21 cellular contexts compared by ENCODE assay signal in genomic region chr20:47246061-47246460, GRCh38.
DNase-seq lines count a peak whose midpoint lies in the region; ATAC-seq and TF ChIP-seq lines count a peak whose summit lies in the region.
"Had no signal": no experiment of that assay in that cellular context is flagged by ENCODE, and none has a peak within 500 bp of the region (broad histone marks: within the 10 kb centered on the region; RNA-seq: fewer than 3 reads in every experiment).

No MANE protein-coding gene starts in this region.

- H3K9me2 ChIP-seq in GM23338 (ENCODE audit: insufficient read depth) = no peaks in the 10 kb centered on the region

- peak overlapping the region; percentile 7; the same call in 1 of the 2 replicates for H3K27ac Mint-ChIP-seq in GM23338
- peak overlapping the region; percentile 47 for H3K27ac Mint-ChIP-seq in nephron progenitor cell

- TF ChIP-seq CTCF in GM23338 (conservative IDR thresholded peaks at IDR 0.05; ENCODE audit: low read depth in 2 of 2) (no peak), mammary epithelial cell (conservative IDR thresholded peaks at IDR 0.05 in 1 of 2, IDR thresholded peaks at IDR 0.05 in 1 of 2; ENCODE audit: extremely low read depth in 1 of 2, insufficient read depth in 1 of 2, low read depth in 1 of 2, low read length in 2 of 2) (no peak), nephron progenitor cell (IDR thresholded peaks at IDR 0.05) (no peak)

- intact Hi-C loops in mammary epithelial cell (cut with micrococcal nuclease) = no loop called here

- peaks cover 28% of the 10 kb centered on the region; the same call in 1 of the 2 replicates for H3F3A ChIP-seq in GM23338 (replicated peaks; ENCODE audit: low read depth)

- peaks cover 96% of the 10 kb centered on the region for H3K36me3 Mint-ChIP-seq in GM23338 (ENCODE audit: low read depth)
- H3K36me3 Mint-ChIP-seq in nephron progenitor cell (ENCODE audit: low read depth) = peaks cover 88% of the 10 kb centered on the region

- H3K79me2 ChIP-seq in GM23338 (replicated peaks; ENCODE audit: insufficient read depth) (peaks cover 85% of the 10 kb centered on the region), mammary epithelial cell (ENCODE audit: insufficient read depth, low read length) (peaks cover 52% of the 10 kb centered on the region)

- H3K4me3 Mint-ChIP-seq in GM23338 (no peak overlapping the region; the same call in 2 of the 3 replicates), nephron progenitor cell (no peak overlapping the region)
- H3K4me3 Mint-ChIP-seq: CD14-positive monocyte had no signal

- no peak for ATAC-seq in GM23338
- ATAC-seq: SK-N-SH treated with all-trans-retinoic acid at 6 μM for 48 hours had no signal

- H2AFZ ChIP-seq in GM23338 (no peak overlapping the region), mammary epithelial cell (ENCODE audit: low read depth, low read length) (no peak overlapping the region)
- H2AFZ ChIP-seq: GM23248, PC-9 had no signal

- H3K27ac ChIP-seq in GM23338 (ENCODE audit: low read depth) (peak overlapping the region; percentile 74; the same call in 1 of the 2 replicates), mammary epithelial cell (ENCODE audit: insufficient read depth, low read depth, low read length) (no peak overlapping the region)
- H3K27ac ChIP-seq: GM23248, PC-9 had no signal

- DNase-seq in GM23338 (ENCODE audit: low spot score) (no peak), NCI-H82 (lab: John Stamatoyannopoulos, UW) (peak; percentile 72), mammary epithelial cell (no peak), nephron progenitor cell (no peak), NCI-H1105 treated with DMSO at 0.1 percent for 48 hours (lab: John Stamatoyannopoulos, UW) (no peak), epidermal melanocyte (ENCODE audit: insufficient read length, low spot score) (no peak), kidney tubule cell (ENCODE audit: low spot score) (no peak)
- DNase-seq: AML-193, DMS 273 treated with DMSO at 0.1 percent for 48 hours, GDM1, GM23248, KBM-7, MV-4-11, NCI-H1417, NCI-H187, NCI-H2227 treated with DMSO at 0.1 percent for 48 hours, NCI-H524, PC-9, SIG-M5 had no signal

- TSS peak; percentile 50 for BruUV-seq in mammary epithelial cell (replicated peaks; lab: Mats Ljungman, UMichigan)

- H3K4me2 ChIP-seq in GM23338 = no peak overlapping the region
- H3K4me2 ChIP-seq in mammary epithelial cell (ENCODE audit: insufficient read depth, low read depth, low read length) = no peak overlapping the region
- H3K4me2 ChIP-seq: PC-9 had no signal

- H3K4me1 ChIP-seq in GM23338 (ENCODE audit: insufficient read depth) = no peaks in the 10 kb centered on the region
- H3K4me1 ChIP-seq in mammary epithelial cell (ENCODE audit: insufficient read depth, low read length) = no peaks in the 10 kb centered on the region

- no peak overlapping the region for H3K9ac ChIP-seq in mammary epithelial cell (ENCODE audit: insufficient read depth, low read length)
- H3K9ac ChIP-seq: GM23248 had no signal

- 91% methylated on average over 8 of the region's 8 CpGs for WGBS in mammary epithelial cell (ENCODE audit: low coverage, missing lambda C conversion rate)

- H3K9me3 ChIP-seq in mammary epithelial cell (replicated peaks; ENCODE audit: insufficient read depth, low read length) = no peaks in the 10 kb centered on the region

- in situ Hi-C loops in mammary epithelial cell (cut with MboI; ENCODE audit: low sequenced_read_pairs in 2 of 2) = no loop called here

- no peak overlapping the region for H3K4me3 ChIP-seq in GM23338
- H3K4me3 ChIP-seq in mammary epithelial cell (replicated peaks in 1 of 3; ENCODE audit: insufficient read depth in 1 of 3, low read depth in 2 of 3, low read length in 3 of 3) = no peak overlapping the region
- H3K4me3 ChIP-seq: GM23248, PC-9 had no signal

- H4K20me1 ChIP-seq in GM23338 (replicated peaks; ENCODE audit: insufficient read depth) (peaks cover 30% of the 10 kb centered on the region), mammary epithelial cell (ENCODE audit: insufficient read depth, low read length) (no peaks in the 10 kb centered on the region)

- H3K27me3 ChIP-seq in GM23338 (ENCODE audit: insufficient read depth) (no peaks in the 10 kb centered on the region), mammary epithelial cell (ENCODE audit: insufficient read depth, low read length) (no peaks in the 10 kb centered on the region)

- CTCF ChIA-PET in mammary epithelial cell (lab: Charles Lee; ENCODE audit: low non-redundant PET) = no interaction called here

- H3K9me3 Mint-ChIP-seq in GM23338 (no peaks in the 10 kb centered on the region), nephron progenitor cell (no peaks in the 10 kb centered on the region)
- H3K9me3 Mint-ChIP-seq: CD14-positive monocyte had no signal

- dilution Hi-C loops in mammary epithelial cell (cut with HindIII; ENCODE audit: low sequenced_read_pairs) = no loop called here

- H3K27me3 Mint-ChIP-seq in GM23338 (ENCODE audit: insufficient read depth, low read depth, poor library complexity) (peaks cover 17% of the 10 kb centered on the region), nephron progenitor cell (ENCODE audit: low read depth, poor library complexity) (peaks cover 3% of the 10 kb centered on the region)

- peaks cover 9% of the 10 kb centered on the region; the same call in 2 of the 3 replicates for H3K4me1 Mint-ChIP-seq in GM23338
- H3K4me1 Mint-ChIP-seq in nephron progenitor cell = peaks cover 8% of the 10 kb centered on the region
- H3K4me1 Mint-ChIP-seq: CD14-positive monocyte had no signal

- H3K36me3 ChIP-seq in GM23338 (ENCODE audit: insufficient read depth) = peaks cover 56% of the 10 kb centered on the region
- peaks cover 50% of the 10 kb centered on the region for H3K36me3 ChIP-seq in mammary epithelial cell (ENCODE audit: insufficient read depth, low read length)

TF ChIP-seq in GM23338, 12 proteins besides CTCF, POLR2A, EP300 and RAD21:
- TF ChIP-seq STAT1 (IDR thresholded peaks at IDR 0.05; ENCODE audit: unreplicated experiment) = no peak
